ENCODE assay signal across 1 cellular context in the genomic region with DNA sequence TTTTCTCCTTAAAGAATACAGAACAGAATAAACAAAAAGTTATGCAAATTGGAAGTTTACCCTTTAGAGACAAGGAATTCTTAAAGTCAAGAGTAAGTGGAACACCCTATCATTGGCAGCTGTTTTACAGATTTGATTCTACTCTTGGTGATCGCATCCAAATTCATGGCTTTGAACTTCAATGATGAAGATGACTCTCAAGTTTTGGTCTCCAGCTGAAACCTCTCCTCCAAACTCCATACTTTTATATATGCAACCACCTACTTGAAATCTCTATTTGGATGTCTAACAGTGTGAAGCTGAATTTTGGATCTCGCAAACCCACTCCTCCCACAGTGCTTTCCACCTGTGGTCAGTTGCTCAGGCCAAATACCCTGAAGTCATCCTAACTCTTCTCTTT.
TF ChIP-seq lines count a peak whose summit lies in the region.

No MANE protein-coding gene starts in this region.

TF ChIP-seq in GM23338, 12 proteins besides CTCF, POLR2A, EP300 and RAD21 (continued from another document):
- TF ChIP-seq, protein P1, sequence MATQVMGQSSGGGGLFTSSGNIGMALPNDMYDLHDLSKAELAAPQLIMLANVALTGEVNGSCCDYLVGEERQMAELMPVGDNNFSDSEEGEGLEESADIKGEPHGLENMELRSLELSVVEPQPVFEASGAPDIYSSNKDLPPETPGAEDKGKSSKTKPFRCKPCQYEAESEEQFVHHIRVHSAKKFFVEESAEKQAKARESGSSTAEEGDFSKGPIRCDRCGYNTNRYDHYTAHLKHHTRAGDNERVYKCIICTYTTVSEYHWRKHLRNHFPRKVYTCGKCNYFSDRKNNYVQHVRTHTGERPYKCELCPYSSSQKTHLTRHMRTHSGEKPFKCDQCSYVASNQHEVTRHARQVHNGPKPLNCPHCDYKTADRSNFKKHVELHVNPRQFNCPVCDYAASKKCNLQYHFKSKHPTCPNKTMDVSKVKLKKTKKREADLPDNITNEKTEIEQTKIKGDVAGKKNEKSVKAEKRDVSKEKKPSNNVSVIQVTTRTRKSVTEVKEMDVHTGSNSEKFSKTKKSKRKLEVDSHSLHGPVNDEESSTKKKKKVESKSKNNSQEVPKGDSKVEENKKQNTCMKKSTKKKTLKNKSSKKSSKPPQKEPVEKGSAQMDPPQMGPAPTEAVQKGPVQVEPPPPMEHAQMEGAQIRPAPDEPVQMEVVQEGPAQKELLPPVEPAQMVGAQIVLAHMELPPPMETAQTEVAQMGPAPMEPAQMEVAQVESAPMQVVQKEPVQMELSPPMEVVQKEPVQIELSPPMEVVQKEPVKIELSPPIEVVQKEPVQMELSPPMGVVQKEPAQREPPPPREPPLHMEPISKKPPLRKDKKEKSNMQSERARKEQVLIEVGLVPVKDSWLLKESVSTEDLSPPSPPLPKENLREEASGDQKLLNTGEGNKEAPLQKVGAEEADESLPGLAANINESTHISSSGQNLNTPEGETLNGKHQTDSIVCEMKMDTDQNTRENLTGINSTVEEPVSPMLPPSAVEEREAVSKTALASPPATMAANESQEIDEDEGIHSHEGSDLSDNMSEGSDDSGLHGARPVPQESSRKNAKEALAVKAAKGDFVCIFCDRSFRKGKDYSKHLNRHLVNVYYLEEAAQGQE (IDR thresholded peaks at IDR 0.05; ENCODE audit: unreplicated experiment): no peak
- TF ChIP-seq POLR2AphosphoS5 (IDR thresholded peaks at IDR 0.05; ENCODE audit: low read depth) (no peak; the same call in 1 of the 2 replicates), CREB1 (CRISPR knock-in tag; IDR thresholded peaks at IDR 0.05; ENCODE audit: low read depth) (no peak), EZH2 (IDR thresholded peaks at IDR 0.05; ENCODE audit: low read depth, unreplicated experiment) (no peak), JUNB (IDR thresholded peaks at IDR 0.05; ENCODE audit: unreplicated experiment) (no peak)
- TF ChIP-seq, protein P2, sequence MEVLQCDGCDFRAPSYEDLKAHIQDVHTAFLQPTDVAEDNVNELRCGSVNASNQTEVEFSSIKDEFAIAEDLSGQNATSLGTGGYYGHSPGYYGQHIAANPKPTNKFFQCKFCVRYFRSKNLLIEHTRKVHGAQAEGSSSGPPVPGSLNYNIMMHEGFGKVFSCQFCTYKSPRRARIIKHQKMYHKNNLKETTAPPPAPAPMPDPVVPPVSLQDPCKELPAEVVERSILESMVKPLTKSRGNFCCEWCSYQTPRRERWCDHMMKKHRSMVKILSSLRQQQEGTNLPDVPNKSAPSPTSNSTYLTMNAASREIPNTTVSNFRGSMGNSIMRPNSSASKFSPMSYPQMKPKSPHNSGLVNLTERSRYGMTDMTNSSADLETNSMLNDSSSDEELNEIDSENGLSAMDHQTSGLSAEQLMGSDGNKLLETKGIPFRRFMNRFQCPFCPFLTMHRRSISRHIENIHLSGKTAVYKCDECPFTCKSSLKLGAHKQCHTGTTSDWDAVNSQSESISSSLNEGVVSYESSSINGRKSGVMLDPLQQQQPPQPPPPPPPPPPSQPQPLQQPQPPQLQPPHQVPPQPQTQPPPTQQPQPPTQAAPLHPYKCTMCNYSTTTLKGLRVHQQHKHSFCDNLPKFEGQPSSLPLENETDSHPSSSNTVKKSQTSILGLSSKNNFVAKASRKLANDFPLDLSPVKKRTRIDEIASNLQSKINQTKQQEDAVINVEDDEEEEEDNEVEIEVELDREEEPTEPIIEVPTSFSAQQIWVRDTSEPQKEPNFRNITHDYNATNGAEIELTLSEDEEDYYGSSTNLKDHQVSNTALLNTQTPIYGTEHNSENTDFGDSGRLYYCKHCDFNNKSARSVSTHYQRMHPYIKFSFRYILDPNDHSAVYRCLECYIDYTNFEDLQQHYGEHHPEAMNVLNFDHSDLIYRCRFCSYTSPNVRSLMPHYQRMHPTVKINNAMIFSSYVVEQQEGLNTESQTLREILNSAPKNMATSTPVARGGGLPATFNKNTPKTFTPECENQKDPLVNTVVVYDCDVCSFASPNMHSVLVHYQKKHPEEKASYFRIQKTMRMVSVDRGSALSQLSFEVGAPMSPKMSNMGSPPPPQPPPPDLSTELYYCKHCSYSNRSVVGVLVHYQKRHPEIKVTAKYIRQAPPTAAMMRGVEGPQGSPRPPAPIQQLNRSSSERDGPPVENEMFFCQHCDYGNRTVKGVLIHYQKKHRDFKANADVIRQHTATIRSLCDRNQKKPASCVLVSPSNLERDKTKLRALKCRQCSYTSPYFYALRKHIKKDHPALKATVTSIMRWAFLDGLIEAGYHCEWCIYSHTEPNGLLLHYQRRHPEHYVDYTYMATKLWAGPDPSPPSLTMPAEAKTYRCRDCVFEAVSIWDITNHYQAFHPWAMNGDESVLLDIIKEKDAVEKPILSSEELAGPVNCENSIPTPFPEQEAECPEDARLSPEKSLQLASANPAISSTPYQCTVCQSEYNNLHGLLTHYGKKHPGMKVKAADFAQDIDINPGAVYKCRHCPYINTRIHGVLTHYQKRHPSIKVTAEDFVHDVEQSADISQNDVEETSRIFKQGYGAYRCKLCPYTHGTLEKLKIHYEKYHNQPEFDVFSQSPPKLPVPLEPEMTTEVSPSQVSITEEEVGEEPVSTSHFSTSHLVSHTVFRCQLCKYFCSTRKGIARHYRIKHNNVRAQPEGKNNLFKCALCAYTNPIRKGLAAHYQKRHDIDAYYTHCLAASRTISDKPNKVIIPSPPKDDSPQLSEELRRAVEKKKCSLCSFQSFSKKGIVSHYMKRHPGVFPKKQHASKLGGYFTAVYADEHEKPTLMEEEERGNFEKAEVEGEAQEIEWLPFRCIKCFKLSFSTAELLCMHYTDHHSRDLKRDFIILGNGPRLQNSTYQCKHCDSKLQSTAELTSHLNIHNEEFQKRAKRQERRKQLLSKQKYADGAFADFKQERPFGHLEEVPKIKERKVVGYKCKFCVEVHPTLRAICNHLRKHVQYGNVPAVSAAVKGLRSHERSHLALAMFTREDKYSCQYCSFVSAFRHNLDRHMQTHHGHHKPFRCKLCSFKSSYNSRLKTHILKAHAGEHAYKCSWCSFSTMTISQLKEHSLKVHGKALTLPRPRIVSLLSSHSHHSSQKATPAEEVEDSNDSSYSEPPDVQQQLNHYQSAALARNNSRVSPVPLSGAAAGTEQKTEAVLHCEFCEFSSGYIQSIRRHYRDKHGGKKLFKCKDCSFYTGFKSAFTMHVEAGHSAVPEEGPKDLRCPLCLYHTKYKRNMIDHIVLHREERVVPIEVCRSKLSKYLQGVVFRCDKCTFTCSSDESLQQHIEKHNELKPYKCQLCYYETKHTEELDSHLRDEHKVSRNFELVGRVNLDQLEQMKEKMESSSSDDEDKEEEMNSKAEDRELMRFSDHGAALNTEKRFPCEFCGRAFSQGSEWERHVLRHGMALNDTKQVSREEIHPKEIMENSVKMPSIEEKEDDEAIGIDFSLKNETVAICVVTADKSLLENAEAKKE (CRISPR knock-in tag; IDR thresholded peaks at IDR 0.05): no peak
